In genomic region chr10:78411716-78412115, GRCh38 we compare ENCODE assay signal across 27 cellular contexts.
DNase-seq lines count a peak whose midpoint lies in the region; ATAC-seq and TF ChIP-seq lines count a peak whose summit lies in the region.
"Had no signal": no experiment of that assay in that cellular context is flagged by ENCODE, and none has a peak within 500 bp of the region (broad histone marks: within the 10 kb centered on the region; RNA-seq: fewer than 3 reads in every experiment).

No MANE protein-coding gene starts in this region.

- TF ChIP-seq CTCF in upper lobe of right lung (IDR thresholded peaks at IDR 0.05): no peak
- no peak for TF ChIP-seq CTCF in foreskin fibroblast (IDR thresholded peaks at IDR 0.05; ENCODE audit: low read depth, low read length)

- no peak overlapping the region for H3K27ac Mint-ChIP-seq in activated CD4-positive, alpha-beta memory T cell treated with anti-CD3 and anti-CD28 coated beads for 36 hours
- H3K27ac Mint-ChIP-seq in activated CD4-positive, alpha-beta memory T cell treated with anti-CD3 and anti-CD28 coated beads, Interleukin-2, amount 10 ng/mL, durations not matched to agents 7 days and 5 days: no peak overlapping the region
- H3K27ac Mint-ChIP-seq: B cell had no signal

- no peak overlapping the region for H3K4me3 ChIP-seq in trophoblast cell (ENCODE audit: low read depth, low read length)
- no peak overlapping the region for H3K4me3 ChIP-seq in upper lobe of right lung
- no peak overlapping the region for H3K4me3 ChIP-seq in foreskin fibroblast (ENCODE audit: low read depth in 1 of 2, low read length in 2 of 2)
- H3K4me3 ChIP-seq: GM12878, GM23248 had no signal

- no peak overlapping the region for H3K4ac ChIP-seq in trophoblast cell (ENCODE audit: low read depth, low read length)

- no peak overlapping the region for H4K8ac ChIP-seq in trophoblast cell (ENCODE audit: low read depth, low read length)

- peaks cover 14% of the 10 kb centered on the region for H3K79me1 ChIP-seq in trophoblast cell (ENCODE audit: low read length)

- H3K18ac ChIP-seq in trophoblast cell (ENCODE audit: low read length): no peak overlapping the region

- H3K4me2 ChIP-seq in trophoblast cell (ENCODE audit: low read length): no peak overlapping the region

- no peak for ATAC-seq in upper lobe of right lung
- ATAC-seq: GM12878, Panc1 had no signal

- H3K27ac ChIP-seq in trophoblast cell (ENCODE audit: low read depth, low read length): no peak overlapping the region
- no peak overlapping the region for H3K27ac ChIP-seq in upper lobe of right lung
- H3K27ac ChIP-seq: 22Rv1, C4-2B, GM23248, RWPE1 had no signal

- no peak overlapping the region for H2AFZ ChIP-seq in trophoblast cell (ENCODE audit: insufficient read depth, low read length, poor library complexity)
- H2AFZ ChIP-seq: GM23248 had no signal

- no peak overlapping the region for H3K4me3 Mint-ChIP-seq in activated CD4-positive, alpha-beta memory T cell treated with anti-CD3 and anti-CD28 coated beads for 36 hours
- no peak overlapping the region for H3K4me3 Mint-ChIP-seq in activated CD4-positive, alpha-beta memory T cell treated with anti-CD3 and anti-CD28 coated beads, Interleukin-2, amount 10 ng/mL, durations not matched to agents 7 days and 5 days
- H3K4me3 Mint-ChIP-seq: B cell; CD8-positive, alpha-beta memory T cell had no signal

- no peak overlapping the region for H2BK5ac ChIP-seq in trophoblast cell (ENCODE audit: low read depth, low read length, poor library complexity)

- no peaks in the 10 kb centered on the region for H3K36me3 Mint-ChIP-seq in activated CD4-positive, alpha-beta memory T cell treated with anti-CD3 and anti-CD28 coated beads for 36 hours
- H3K36me3 Mint-ChIP-seq in activated CD4-positive, alpha-beta memory T cell treated with anti-CD3 and anti-CD28 coated beads, Interleukin-2, amount 10 ng/mL, durations not matched to agents 7 days and 5 days (ENCODE audit: low read depth): no peaks in the 10 kb centered on the region
- H3K36me3 Mint-ChIP-seq: CD8-positive, alpha-beta memory T cell had no signal

- DNase-seq in activated CD4-positive, alpha-beta memory T cell treated with anti-CD3 and anti-CD28 coated beads for 36 hours: peak; percentile 4
- no peak for DNase-seq in activated CD4-positive, alpha-beta memory T cell treated with anti-CD3 and anti-CD28 coated beads, Interleukin-2, amount 10 ng/mL, durations not matched to agents 7 days and 5 days
- DNase-seq in mesenteric fat pad (ENCODE audit: low spot score): peak; percentile 37
- DNase-seq in trophoblast cell: no peak
- peak; percentile 17 for DNase-seq in upper lobe of right lung
- DNase-seq in NCI-H748 (lab: John Stamatoyannopoulos, UW; ENCODE audit: unreplicated experiment): no peak
- no peak for DNase-seq in activated T-cell treated with anti-CD3 and anti-CD28 coated beads for 4 hours
- DNase-seq in foreskin fibroblast: no peak
- DNase-seq: CD8-positive, alpha-beta memory T cell; DMS 273 treated with DMSO at 0.1 percent for 48 hours; DMS79; EL; GDM1; GM23248; HCEC 1CT; KBM-7; NCI-H1694 treated with DMSO at 0.1 percent for 48 hours; NCI-H2081; NCI-H2227 treated with DMSO at 0.1 percent for 48 hours; NCI-H526 treated with DMSO at 0.1 percent for 48 hours; SHP77 had no signal

- peaks cover 4% of the 10 kb centered on the region for H3K27me3 Mint-ChIP-seq in activated CD4-positive, alpha-beta memory T cell treated with anti-CD3 and anti-CD28 coated beads for 36 hours
- peaks cover 14% of the 10 kb centered on the region for H3K27me3 Mint-ChIP-seq in activated CD4-positive, alpha-beta memory T cell treated with anti-CD3 and anti-CD28 coated beads, Interleukin-2, amount 10 ng/mL, durations not matched to agents 7 days and 5 days

- H3K79me2 ChIP-seq in trophoblast cell (ENCODE audit: control insufficient read depth, insufficient read depth, low read length, poor library complexity): no peaks in the 10 kb centered on the region

- H4K91ac ChIP-seq in trophoblast cell (ENCODE audit: low read depth, low read length): no peak overlapping the region

- no peak overlapping the region for H2BK120ac ChIP-seq in trophoblast cell (ENCODE audit: insufficient read depth, low read length, poor library complexity)

- CTCF ChIA-PET in activated CD4-positive, alpha-beta memory T cell treated with anti-CD3 and anti-CD28 coated beads for 36 hours (lab: Charles Lee): no interaction called here
- CTCF ChIA-PET in activated CD4-positive, alpha-beta memory T cell treated with anti-CD3 and anti-CD28 coated beads, Interleukin-2, amount 10 ng/mL, durations not matched to agents 7 days and 5 days (lab: Charles Lee): no interaction called here

- no CpG with 5 or more reads among the region's 2 CpGs for WGBS in trophoblast cell (ENCODE audit: extremely low coverage, insufficient coverage, insufficient read length)

- no peak overlapping the region for H3K14ac ChIP-seq in trophoblast cell (ENCODE audit: low read length)

- no peak overlapping the region for H3K9ac ChIP-seq in trophoblast cell (ENCODE audit: low read length)
- H3K9ac ChIP-seq: GM23248 had no signal

- POLR2A ChIA-PET in activated CD4-positive, alpha-beta memory T cell treated with anti-CD3 and anti-CD28 coated beads for 36 hours (lab: Charles Lee): no interaction called here
- POLR2A ChIA-PET in activated CD4-positive, alpha-beta memory T cell treated with anti-CD3 and anti-CD28 coated beads, Interleukin-2, amount 10 ng/mL, durations not matched to agents 7 days and 5 days (lab: Charles Lee): no interaction called here

- no peaks in the 10 kb centered on the region for H3K9me3 Mint-ChIP-seq in activated CD4-positive, alpha-beta memory T cell treated with anti-CD3 and anti-CD28 coated beads for 36 hours
- no peaks in the 10 kb centered on the region for H3K9me3 Mint-ChIP-seq in activated CD4-positive, alpha-beta memory T cell treated with anti-CD3 and anti-CD28 coated beads, Interleukin-2, amount 10 ng/mL, durations not matched to agents 7 days and 5 days
- H3K9me3 Mint-ChIP-seq: CD8-positive, alpha-beta memory T cell had no signal

- H3K4me1 ChIP-seq in trophoblast cell (ENCODE audit: control insufficient read depth in 1 of 2, insufficient read depth in 2 of 2, low read length in 2 of 2) (peaks cover 13 to 23% of the 10 kb centered on the region in 2 experiments), upper lobe of right lung (peaks cover 25% of the 10 kb centered on the region)

- no peak overlapping the region for H4K12ac ChIP-seq in trophoblast cell (ENCODE audit: low read depth, low read length)

- H3K9me3 ChIP-seq in trophoblast cell (ENCODE audit: insufficient read depth, low read depth, low read length): peaks cover 2% of the 10 kb centered on the region
- H3K9me3 ChIP-seq in upper lobe of right lung: no peaks in the 10 kb centered on the region

- H2AK5ac ChIP-seq in trophoblast cell (ENCODE audit: low read length): peak overlapping the region; percentile 27

- H3K36me3 ChIP-seq in trophoblast cell (ENCODE audit: control insufficient read depth in 1 of 2, insufficient read depth in 2 of 2, low read length in 2 of 2): no peaks in the 10 kb centered on the region
- H3K36me3 ChIP-seq in upper lobe of right lung: no peaks in the 10 kb centered on the region

- peaks cover 4% of the 10 kb centered on the region for H3K4me1 Mint-ChIP-seq in activated CD4-positive, alpha-beta memory T cell treated with anti-CD3 and anti-CD28 coated beads for 36 hours (ENCODE audit: low read depth)
- H3K4me1 Mint-ChIP-seq in activated CD4-positive, alpha-beta memory T cell treated with anti-CD3 and anti-CD28 coated beads, Interleukin-2, amount 10 ng/mL, durations not matched to agents 7 days and 5 days: peaks cover 2% of the 10 kb centered on the region

- no peak overlapping the region for H3K23ac ChIP-seq in trophoblast cell (ENCODE audit: low read length)

- H3K27me3 ChIP-seq in trophoblast cell (ENCODE audit: insufficient read depth, low read length): no peaks in the 10 kb centered on the region
- no peaks in the 10 kb centered on the region for H3K27me3 ChIP-seq in upper lobe of right lung

- intact Hi-C loops in activated CD4-positive, alpha-beta memory T cell treated with anti-CD3 and anti-CD28 coated beads for 36 hours (cut with micrococcal nuclease): no loop called here
- intact Hi-C loops in upper lobe of right lung (cut with DNase I): no loop called here

- H2BK12ac ChIP-seq in trophoblast cell (ENCODE audit: low read length): no peak overlapping the region

Comparison
In these comparisons a context has a peak if more than half of its experiments do, and no peak if none do; other contexts are left out.
1. DNase-seq: peak in activated CD4-positive, alpha-beta memory T cell treated with anti-CD3 and anti-CD28 coated beads for 36 hours (single experiment), mesenteric fat pad (single experiment) and upper lobe of right lung (single experiment); none in activated CD4-positive, alpha-beta memory T cell treated with anti-CD3 and anti-CD28 coated beads, Interleukin-2, amount 10 ng/mL, durations not matched to agents 7 days and 5 days (single experiment), trophoblast cell (0 of 2), NCI-H748 (single experiment), activated T-cell treated with anti-CD3 and anti-CD28 coated beads for 4 hours (single experiment) and foreskin fibroblast (0 of 2).